Comparison of ENCODE assay signal across 9 cellular contexts in genomic region chr17:74205274-74205673, GRCh38. TPM values are rescaled to one million over a fixed set of nuclear protein-coding genes. Genes with fewer than 3 reads are reported as not detected.
A peak's percentile ranks its signal among the peaks of the same experiment; 100 is the strongest.
DNase-seq lines count a peak whose midpoint lies in the region; ATAC-seq and TF ChIP-seq lines count a peak whose summit lies in the region.
"Had no signal": no experiment of that assay in that cellular context is flagged by ENCODE, and none has a peak within 500 bp of the region (broad histone marks: within the 10 kb centered on the region; RNA-seq: fewer than 3 reads in every experiment).

No MANE protein-coding gene starts in this region.

- CTCF ChIA-PET in AG04449 (lab: Yijun Ruan, JAX), result interaction anchor here (1.1 to 8.7 kb wide), 4 partner anchors 9 to 252 kb away, joined by 4 to 138 read pairs (median 52); partner anchors contain the start of gene TTYH2

- H2BK12ac ChIP-seq in mesenchymal stem cell (ENCODE audit: low read length in 2 of 2), result no peak overlapping the region

- H2AFZ ChIP-seq in mesenchymal stem cell (ENCODE audit: low read depth, low read length), result no peak overlapping the region

- WGBS in mesenchymal stem cell, result 99% methylated on average over 3 of the region's 3 CpGs

- peak overlapping the region; percentile 98 for H3K9ac ChIP-seq in mesenchymal stem cell (ENCODE audit: low read length)

- H3K36me3 ChIP-seq in mesenchymal stem cell (ENCODE audit: control insufficient read depth in 1 of 2, insufficient read depth in 2 of 2, low read depth in 1 of 2, low read length in 2 of 2), result peaks cover 40 to 55% of the 10 kb centered on the region in 2 experiments

- no peaks in the 10 kb centered on the region for H3K27me3 Mint-ChIP-seq in activated naive CD8-positive, alpha-beta T cell

- H3K27me3 ChIP-seq in mesenchymal stem cell (ENCODE audit: control insufficient read depth in 1 of 2, insufficient read depth in 1 of 2, low read length in 2 of 2), result peaks cover 19 to 24% of the 10 kb centered on the region in 2 experiments

- H2AK5ac ChIP-seq in mesenchymal stem cell (ENCODE audit: low read length, severe bottlenecking), result no peak overlapping the region

- H2BK120ac ChIP-seq in mesenchymal stem cell (ENCODE audit: low read depth, low read length), result no peak overlapping the region

- H3K4me3 ChIP-seq in AG04449 (ENCODE audit: low read depth, low read length) (peak overlapping the region; percentile 97; the same call in 1 of the 2 replicates), HFF-Myc (replicated peaks; ENCODE audit: low read depth, low read length) (peak overlapping the region; percentile 99), mesenchymal stem cell (ENCODE audit: insufficient read depth in 1 of 2, low read depth in 1 of 2, low read length in 2 of 2) (peak overlapping the region in 1 of 2 experiments; percentile 88)

- POLR2A ChIA-PET in AG04449 (lab: Yijun Ruan, JAX), result interaction anchor here (2.6 kb wide), 1 partner anchor 8 kb away, joined by 16 read pairs; the partner anchor contains the start of gene TTYH2

- H3K4me3 Mint-ChIP-seq in activated naive CD8-positive, alpha-beta T cell, result peak overlapping the region; percentile 93

- peaks cover 21% of the 10 kb centered on the region for H3K36me3 Mint-ChIP-seq in activated naive CD8-positive, alpha-beta T cell

- no peak overlapping the region for H3K4ac ChIP-seq in mesenchymal stem cell (ENCODE audit: low read depth in 1 of 2, low read length in 2 of 2)

- H2BK5ac ChIP-seq in mesenchymal stem cell (ENCODE audit: low read depth, low read length, poor library complexity, severe bottlenecking), result no peak overlapping the region

- no peak overlapping the region for H4K91ac ChIP-seq in mesenchymal stem cell (ENCODE audit: low read length)

- TF ChIP-seq CTCF in AG04449 (IDR thresholded peaks at IDR 0.05; ENCODE audit: insufficient read depth, low read length, missing control alignments) (no peak), HFF-Myc (IDR thresholded peaks at IDR 0.05; ENCODE audit: low read depth, low read length, missing control alignments) (no peak), GM13977 (IDR thresholded peaks at IDR 0.05; ENCODE audit: extremely low read depth, insufficient read depth, missing control alignments) (no peak)

- no peak overlapping the region for H3K27ac ChIP-seq in mesenchymal stem cell (ENCODE audit: low read length, poor library complexity, severe bottlenecking)

- no peak overlapping the region for H3K23ac ChIP-seq in mesenchymal stem cell (ENCODE audit: low read length in 2 of 2)

- H4K8ac ChIP-seq in mesenchymal stem cell (ENCODE audit: low read length), result peak overlapping the region; percentile 20

- H3K14ac ChIP-seq in mesenchymal stem cell (ENCODE audit: low read length in 2 of 2), result no peak overlapping the region

- DNase-seq in AG04449 (ENCODE audit: low read depth, low spot score) (no peak), HFF-Myc (ENCODE audit: extremely low read depth, low read depth) (no peak), mesenchymal stem cell (no peak), cardiac septum (ENCODE audit: low spot score) (no peak), GM13977 (ENCODE audit: low spot score) (no peak)
- DNase-seq: T-helper 9 cell had no signal

- H3K9me3 Mint-ChIP-seq in activated naive CD8-positive, alpha-beta T cell (ENCODE audit: low read depth), result no peaks in the 10 kb centered on the region

- peaks cover 45% of the 10 kb centered on the region for H3K4me1 Mint-ChIP-seq in activated naive CD8-positive, alpha-beta T cell (ENCODE audit: low read depth)

- H2BK15ac ChIP-seq in mesenchymal stem cell (ENCODE audit: low read depth, poor library complexity, severe bottlenecking), result no peak overlapping the region

- H3K27ac Mint-ChIP-seq in activated naive CD8-positive, alpha-beta T cell, result peak overlapping the region; percentile 97

- H3K18ac ChIP-seq in mesenchymal stem cell (ENCODE audit: low read depth in 1 of 2, low read length in 2 of 2), result no peak overlapping the region

- intact Hi-C loops in cardiac septum (cut with DNase I), result no loop called here

- peaks cover 3% of the 10 kb centered on the region for H3K79me1 ChIP-seq in mesenchymal stem cell (replicated peaks; ENCODE audit: low read length, poor library complexity, severe bottlenecking)

- ATAC-seq in HG02938 (IDR thresholded peaks at IDR 0.05; ENCODE audit: unreplicated experiment) (no peak), GM18502 (IDR thresholded peaks at IDR 0.05; ENCODE audit: poor library complexity, unreplicated experiment) (no peak)

- peaks cover 21% of the 10 kb centered on the region for H3K4me1 ChIP-seq in mesenchymal stem cell (ENCODE audit: control insufficient read depth, insufficient read depth, low read depth, low read length)

- no peaks in the 10 kb centered on the region for H3K9me3 ChIP-seq in mesenchymal stem cell (ENCODE audit: control insufficient read depth, low read length)

- H3K4me2 ChIP-seq in mesenchymal stem cell (ENCODE audit: low read length, poor library complexity, severe bottlenecking), result peak overlapping the region; percentile 32

- in situ Hi-C loops in GM13977 (cut with MboI; ENCODE audit: low pct_unique_long_range_greater_than_20kb, low sequenced_read_pairs, unreplicated experiment), result no loop called here

RNA-seq across cellular contexts. Expression of gene RPL38, which starts 1.8 kb away (rescaled TPM):
- 3,306 TPM for polyA plus RNA-seq in mesenchymal stem cell (2013, experiment 1 of 2)
- 3,256 TPM for polyA plus RNA-seq in mesenchymal stem cell (2013, experiment 2 of 2)
- 575 TPM for total RNA-seq in cardiac septum

RNA-seq across cellular contexts. Expression of gene TTYH2, which starts 8.1 kb away (rescaled TPM):
- polyA plus RNA-seq in mesenchymal stem cell (2013, experiment 1 of 2), result 2.0 TPM
- 2.7 TPM for polyA plus RNA-seq in mesenchymal stem cell (2013, experiment 2 of 2)
- total RNA-seq in cardiac septum, result 17.9 TPM
